In the genomic region with DNA sequence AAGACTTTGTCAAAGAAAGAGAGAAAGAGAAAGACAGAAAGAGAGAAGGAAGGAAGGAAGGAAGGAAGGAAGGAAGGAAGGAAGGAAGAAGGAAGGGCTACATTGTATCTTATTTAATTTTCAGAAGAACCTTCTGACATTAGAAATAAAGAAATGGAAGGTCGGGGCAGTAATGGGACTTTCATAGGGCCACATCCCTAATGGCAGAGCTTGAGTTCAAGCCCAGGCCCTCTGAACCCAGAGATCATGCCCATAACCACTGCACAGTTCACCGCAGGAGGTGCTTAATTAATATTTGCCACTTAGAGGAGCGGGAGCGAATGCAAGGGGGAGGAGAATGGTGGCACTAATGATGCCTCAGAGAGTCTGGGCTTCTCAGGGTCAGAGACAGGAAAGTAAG, we compare ENCODE assay signal across 20 cellular contexts.
A peak's percentile ranks its signal among the peaks of the same experiment; 100 is the strongest.
DNase-seq lines count a peak whose midpoint lies in the region; ATAC-seq and TF ChIP-seq lines count a peak whose summit lies in the region.
"Had no signal": no experiment of that assay in that cellular context is flagged by ENCODE, and none has a peak within 500 bp of the region (broad histone marks: within the 10 kb centered on the region; RNA-seq: fewer than 3 reads in every experiment).

No MANE protein-coding gene starts in this region.

- H3K27me3 ChIP-seq in spleen (replicated peaks in 1 of 7) (peaks cover 0 to 41% (median 2%) of the 10 kb centered on the region in 7 donors), right atrium auricular region (no peaks in the 10 kb centered on the region)

- CTCF ChIA-PET in activated CD4-positive, alpha-beta memory T cell treated with anti-CD3 and anti-CD28 coated beads, Interleukin-2, amount 10 ng/mL, durations not matched to agents 7 days and 5 days (lab: Charles Lee): no interaction called here
- CTCF ChIA-PET in activated CD4-positive, alpha-beta memory T cell treated with anti-CD3 and anti-CD28 coated beads for 36 hours (lab: Charles Lee): no interaction called here

- no peak for DNase-seq in activated CD4-positive, alpha-beta memory T cell treated with anti-CD3 and anti-CD28 coated beads, Interleukin-2, amount 10 ng/mL, durations not matched to agents 7 days and 5 days
- no peak for DNase-seq in activated CD4-positive, alpha-beta memory T cell treated with anti-CD3 and anti-CD28 coated beads for 36 hours
- DNase-seq in glutamatergic neuron (no peak), spleen (peak; percentile 19), HFFc6 (no peak), right atrium auricular region (ENCODE audit: low spot score) (no peak)
- DNase-seq: CD4-positive, alpha-beta T cell; DMS153; DMS79; GDM1; GOT3; H7; IMR-90 had no signal

- H3K9me3 ChIP-seq in spleen (peaks cover 0 to 20% (median 5%) of the 10 kb centered on the region in 8 donors), right atrium auricular region (peaks cover 0 to 17% of the 10 kb centered on the region in 2 donors)

- no peaks in the 10 kb centered on the region for H3K36me3 Mint-ChIP-seq in activated CD4-positive, alpha-beta memory T cell treated with anti-CD3 and anti-CD28 coated beads, Interleukin-2, amount 10 ng/mL, durations not matched to agents 7 days and 5 days (ENCODE audit: low read depth)
- no peaks in the 10 kb centered on the region for H3K36me3 Mint-ChIP-seq in activated CD4-positive, alpha-beta memory T cell treated with anti-CD3 and anti-CD28 coated beads for 36 hours
- peaks cover 12% of the 10 kb centered on the region for H3K36me3 Mint-ChIP-seq in glutamatergic neuron (ENCODE audit: unreplicated experiment)
- 0 out of 2 replicates have a peak, but pooled peaks cover 5% of the 10 kb centered on the region for H3K36me3 Mint-ChIP-seq in HFFc6 (ENCODE audit: low read depth)

- H3K4me1 Mint-ChIP-seq in activated CD4-positive, alpha-beta memory T cell treated with anti-CD3 and anti-CD28 coated beads, Interleukin-2, amount 10 ng/mL, durations not matched to agents 7 days and 5 days: no peaks in the 10 kb centered on the region
- no peaks in the 10 kb centered on the region for H3K4me1 Mint-ChIP-seq in activated CD4-positive, alpha-beta memory T cell treated with anti-CD3 and anti-CD28 coated beads for 36 hours (ENCODE audit: low read depth)
- peaks cover 16% of the 10 kb centered on the region for H3K4me1 Mint-ChIP-seq in glutamatergic neuron (ENCODE audit: low read depth, unreplicated experiment)
- no peaks in the 10 kb centered on the region for H3K4me1 Mint-ChIP-seq in HFFc6 (ENCODE audit: low read depth)
- H3K4me1 Mint-ChIP-seq: B cell had no signal

- TF ChIP-seq CTCF in glutamatergic neuron (IDR thresholded peaks at IDR 0.05; ENCODE audit: partially characterized antibody, unreplicated experiment) (no peak), spleen (IDR thresholded peaks at IDR 0.05 in 8 of 11, conservative IDR thresholded peaks at IDR 0.05 in 3 of 11) (no peak), HFFc6 (IDR thresholded peaks at IDR 0.05) (no peak), right atrium auricular region (IDR thresholded peaks at IDR 0.05) (no peak)

- no peaks in the 10 kb centered on the region for H3K27me3 Mint-ChIP-seq in activated CD4-positive, alpha-beta memory T cell treated with anti-CD3 and anti-CD28 coated beads, Interleukin-2, amount 10 ng/mL, durations not matched to agents 7 days and 5 days
- peaks cover 3% of the 10 kb centered on the region for H3K27me3 Mint-ChIP-seq in activated CD4-positive, alpha-beta memory T cell treated with anti-CD3 and anti-CD28 coated beads for 36 hours
- H3K27me3 Mint-ChIP-seq in glutamatergic neuron (ENCODE audit: unreplicated experiment) (peaks cover 24% of the 10 kb centered on the region), HFFc6 (ENCODE audit: insufficient read depth) (peaks cover 46% of the 10 kb centered on the region)

- H3K4me3 ChIP-seq in spleen: no peak overlapping the region
- no peak overlapping the region for H3K4me3 ChIP-seq in right atrium auricular region
- H3K4me3 ChIP-seq: A549, K562 had no signal

- H3K4me1 ChIP-seq in spleen (no peaks in the 10 kb centered on the region), right atrium auricular region (no peaks in the 10 kb centered on the region)
- H3K4me1 ChIP-seq: A549 had no signal

- no peak for TF ChIP-seq POLR2A in spleen (IDR thresholded peaks at IDR 0.05)

- POLR2A ChIA-PET in activated CD4-positive, alpha-beta memory T cell treated with anti-CD3 and anti-CD28 coated beads, Interleukin-2, amount 10 ng/mL, durations not matched to agents 7 days and 5 days (lab: Charles Lee): no interaction called here
- POLR2A ChIA-PET in activated CD4-positive, alpha-beta memory T cell treated with anti-CD3 and anti-CD28 coated beads for 36 hours (lab: Charles Lee): no interaction called here

- H3K36me3 ChIP-seq in spleen: no peaks in the 10 kb centered on the region
- H3K36me3 ChIP-seq in right atrium auricular region: no peaks in the 10 kb centered on the region

- H3K27ac ChIP-seq in spleen (no peak overlapping the region), right atrium auricular region (no peak overlapping the region)
- H3K27ac ChIP-seq: 22Rv1, A549, C4-2B had no signal

- H3K9me3 Mint-ChIP-seq in activated CD4-positive, alpha-beta memory T cell treated with anti-CD3 and anti-CD28 coated beads, Interleukin-2, amount 10 ng/mL, durations not matched to agents 7 days and 5 days: no peaks in the 10 kb centered on the region
- H3K9me3 Mint-ChIP-seq in activated CD4-positive, alpha-beta memory T cell treated with anti-CD3 and anti-CD28 coated beads for 36 hours: peaks cover 7% of the 10 kb centered on the region
- peaks cover 13% of the 10 kb centered on the region for H3K9me3 Mint-ChIP-seq in glutamatergic neuron (ENCODE audit: unreplicated experiment)
- peaks cover 7% of the 10 kb centered on the region for H3K9me3 Mint-ChIP-seq in HFFc6

- H3K4me3 Mint-ChIP-seq in activated CD4-positive, alpha-beta memory T cell treated with anti-CD3 and anti-CD28 coated beads, Interleukin-2, amount 10 ng/mL, durations not matched to agents 7 days and 5 days: no peak overlapping the region
- no peak overlapping the region for H3K4me3 Mint-ChIP-seq in activated CD4-positive, alpha-beta memory T cell treated with anti-CD3 and anti-CD28 coated beads for 36 hours
- H3K4me3 Mint-ChIP-seq in glutamatergic neuron (ENCODE audit: unreplicated experiment): peak overlapping the region; percentile 34
- no peak overlapping the region for H3K4me3 Mint-ChIP-seq in HFFc6
- H3K4me3 Mint-ChIP-seq: B cell; CD4-positive, alpha-beta T cell had no signal

- peak overlapping the region; percentile 45 for H3K27ac Mint-ChIP-seq in activated CD4-positive, alpha-beta memory T cell treated with anti-CD3 and anti-CD28 coated beads, Interleukin-2, amount 10 ng/mL, durations not matched to agents 7 days and 5 days
- H3K27ac Mint-ChIP-seq in activated CD4-positive, alpha-beta memory T cell treated with anti-CD3 and anti-CD28 coated beads for 36 hours: no peak overlapping the region
- H3K27ac Mint-ChIP-seq in glutamatergic neuron (ENCODE audit: unreplicated experiment) (peak overlapping the region; percentile 38), HFFc6 (no peak overlapping the region)
- H3K27ac Mint-ChIP-seq: B cell; CD4-positive, alpha-beta T cell had no signal

- WGBS in spleen, 5 donors: 40 to 96% (median 87%) methylated on average over 4 of the region's 4 CpGs

- intact Hi-C loops in activated CD4-positive, alpha-beta memory T cell treated with anti-CD3 and anti-CD28 coated beads for 36 hours (cut with micrococcal nuclease): no loop called here
- intact Hi-C loops in spleen (cut with DNase I; ENCODE audit: low total_unique reads): no loop called here

- ATAC-seq in GM18520 (IDR thresholded peaks at IDR 0.05; ENCODE audit: unreplicated experiment): no peak
- ATAC-seq: A549, HCT116, K562 had no signal

Comparison
In these comparisons a context has a peak if more than half of its experiments do, and no peak if none do; other contexts are left out.
1. H3K27ac Mint-ChIP-seq: peak in activated CD4-positive, alpha-beta memory T cell treated with anti-CD3 and anti-CD28 coated beads, Interleukin-2, amount 10 ng/mL, durations not matched to agents 7 days and 5 days (single experiment) and glutamatergic neuron (single experiment); none in activated CD4-positive, alpha-beta memory T cell treated with anti-CD3 and anti-CD28 coated beads for 36 hours (single experiment) and HFFc6 (single experiment).